Comparison of ENCODE assay signal across 10 cellular contexts in the genomic region with DNA sequence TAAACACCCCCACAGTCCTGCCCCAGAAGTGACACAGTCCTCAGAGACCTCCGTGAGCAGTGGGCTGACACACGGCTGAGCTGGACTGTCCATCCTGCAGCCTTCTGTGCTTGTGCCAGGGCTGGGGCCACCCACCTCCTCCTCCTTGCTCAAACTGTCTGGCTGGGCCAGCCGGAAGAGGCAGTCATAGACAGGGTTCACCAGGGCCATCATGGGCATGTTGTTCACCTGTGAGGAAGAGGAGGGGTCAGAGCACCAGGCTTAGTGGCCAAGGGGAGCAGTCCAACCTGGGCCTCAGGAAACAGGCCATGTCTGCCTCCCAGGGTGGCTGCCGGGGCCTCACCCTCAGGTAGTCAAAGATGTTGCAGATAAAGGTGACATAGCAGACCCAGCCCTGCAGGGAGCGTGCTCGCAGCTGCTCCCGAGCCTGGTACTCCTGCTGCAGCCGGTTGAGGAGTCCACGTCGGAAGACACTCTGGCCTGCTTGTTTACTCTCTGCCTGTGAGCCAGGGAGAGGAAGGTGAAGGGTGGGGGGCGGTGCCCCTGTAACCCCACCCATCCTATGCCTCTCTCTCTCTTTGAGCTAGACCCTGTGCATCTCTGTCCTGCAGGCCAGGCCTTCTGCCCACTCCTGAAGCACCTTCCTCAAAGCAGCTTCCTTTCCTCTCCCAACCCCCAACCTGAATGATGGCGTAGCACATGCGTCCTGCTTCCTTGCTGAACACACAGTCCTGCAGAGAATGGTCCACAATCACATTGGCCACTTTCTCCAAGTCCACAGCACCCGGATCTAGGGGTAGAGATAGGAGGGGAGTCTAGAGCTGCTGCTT. TPM values are rescaled to one million over a fixed set of nuclear protein-coding genes. Genes with fewer than 3 reads are reported as not detected.
DNase-seq lines count a peak whose midpoint lies in the region; ATAC-seq, FAIRE-seq and TF ChIP-seq lines count a peak whose summit lies in the region.
"Had no signal": no experiment of that assay in that cellular context is flagged by ENCODE, and none has a peak within 500 bp of the region (broad histone marks: within the 10 kb centered on the region; RNA-seq: fewer than 3 reads in every experiment).

No MANE protein-coding gene starts in this region.

- no peaks in the 10 kb centered on the region for H3K27me3 Mint-ChIP-seq in nephron progenitor cell (ENCODE audit: low read depth, poor library complexity)

- H3K4me2 ChIP-seq in GM12878 (ENCODE audit: control insufficient read depth, insufficient read depth) (no peak overlapping the region), smooth muscle cell (no peak overlapping the region)

- peaks cover 11% of the 10 kb centered on the region for H3F3A ChIP-seq in smooth muscle cell (ENCODE audit: low read depth)

- TF ChIP-seq CTCF in GM12878 (IDR thresholded peaks at IDR 0.05 in 2 of 3, conservative IDR thresholded peaks at IDR 0.05 in 1 of 3; ENCODE audit: control insufficient read depth in 2 of 3, extremely low read depth in 1 of 3, insufficient read depth in 1 of 3, low read depth in 3 of 3, low read length in 3 of 3) (no peak), nephron progenitor cell (IDR thresholded peaks at IDR 0.05) (peak; percentile 23), smooth muscle cell (IDR thresholded peaks at IDR 0.05; ENCODE audit: borderline replicate concordance, insufficient read depth, poor library complexity, severe bottlenecking) (no peak)

- H3K79me2 ChIP-seq in GM12878 (ENCODE audit: control insufficient read depth, insufficient read depth, low read length) (peaks cover 39% of the 10 kb centered on the region), smooth muscle cell (ENCODE audit: low read depth) (peaks cover 5% of the 10 kb centered on the region)

- WGBS in GM12878 (ENCODE audit: insufficient coverage, insufficient replicate concordance, low lambda C conversion rate, missing lambda C conversion rate), result 81% methylated on average over 14 of the region's 14 CpGs
- WGBS in smooth muscle cell (ENCODE audit: low lambda C conversion rate), result 56% methylated on average over 14 of the region's 14 CpGs

- RAD21 ChIA-PET in GM12878 (lab: Charles Lee; ENCODE audit: unreplicated experiment), result interaction anchor here (0.6 kb wide), 1 partner anchor 617 kb away, joined by 3 read pairs; no protein-coding TSS in a partner anchor

- H2AFZ ChIP-seq in GM12878 (ENCODE audit: control insufficient read depth, low read depth, low read length), result no peak overlapping the region
- H2AFZ ChIP-seq in smooth muscle cell (ENCODE audit: low read depth), result no peak overlapping the region

- H3K27me3 ChIP-seq in GM12878 (replicated peaks in 1 of 2; ENCODE audit: control insufficient read depth in 2 of 2, insufficient read depth in 2 of 2, low read length in 1 of 2) (no peaks in the 10 kb centered on the region), smooth muscle cell (ENCODE audit: low read depth) (no peaks in the 10 kb centered on the region)
- H3K27me3 ChIP-seq: gastroesophageal sphincter had no signal

- POLR2A ChIA-PET in GM12878 (lab: Charles Lee), result no interaction called here

- CTCF ChIA-PET in GM12878 (lab: Yijun Ruan, JAX), result interaction anchor here (0.5 to 5.3 kb wide), 3 partner anchors 21 to 306 kb away, joined by 3 to 46 read pairs (median 7); partner anchors contain the start of gene SLC25A19

- H3K4me3 Mint-ChIP-seq in nephron progenitor cell, result no peak overlapping the region
- H3K4me3 Mint-ChIP-seq: activated CD8-positive, alpha-beta T cell treated with anti-CD3 and anti-CD28 coated beads, Interleukin-2, amount 10 ng/mL, durations not matched to agents 7 days and 5 days had no signal

- H3K4me1 Mint-ChIP-seq in nephron progenitor cell, result peaks cover 30% of the 10 kb centered on the region

- no TSS peak for BruUV-seq in GM12878 (replicated peaks; lab: Mats Ljungman, UMichigan)

- in situ Hi-C loops in GM12878 (cut with MboI), result no loop called here

- H3K27ac Mint-ChIP-seq in nephron progenitor cell, result peak overlapping the region; percentile 27
- H3K27ac Mint-ChIP-seq: activated CD8-positive, alpha-beta T cell treated with anti-CD3 and anti-CD28 coated beads, Interleukin-2, amount 10 ng/mL, durations not matched to agents 7 days and 5 days had no signal

- H3K9me3 ChIP-seq in GM12878 (replicated peaks; ENCODE audit: control insufficient read depth, insufficient read depth, low read length), result no peaks in the 10 kb centered on the region
- H3K9me3 ChIP-seq in smooth muscle cell (replicated peaks; ENCODE audit: low read depth), result no peaks in the 10 kb centered on the region
- H3K9me3 ChIP-seq: gastroesophageal sphincter had no signal

- H3K36me3 ChIP-seq in GM12878 (ENCODE audit: control insufficient read depth in 2 of 2, insufficient read depth in 2 of 2, low read length in 1 of 2), result peaks cover 15 to 16% of the 10 kb centered on the region in 2 experiments
- no peaks in the 10 kb centered on the region for H3K36me3 ChIP-seq in smooth muscle cell (ENCODE audit: low read depth)

- H3K4me3 ChIP-seq in GM12878 (no peak overlapping the region), smooth muscle cell (no peak overlapping the region)
- H3K4me3 ChIP-seq: gastroesophageal sphincter had no signal

- no peak for ATAC-seq in GM12878
- ATAC-seq: activated CD8-positive, alpha-beta T cell treated with anti-CD3 and anti-CD28 coated beads, Interleukin-2, amount 10 ng/mL, durations not matched to agents 7 days and 5 days; gastroesophageal sphincter had no signal

- no peaks in the 10 kb centered on the region for H4K20me1 ChIP-seq in GM12878 (ENCODE audit: control insufficient read depth, insufficient read depth)
- H4K20me1 ChIP-seq in smooth muscle cell (ENCODE audit: low read depth), result no peaks in the 10 kb centered on the region

- SMC1A ChIA-PET in GM12878 (lab: Charles Lee; ENCODE audit: uncharacterized antibody, unreplicated experiment), result interaction anchor here (0.6 to 1.3 kb wide), 3 partner anchors 18 to 386 kb away, joined by 3 to 6 read pairs (median 5); no protein-coding TSS in a partner anchor

- H3K9ac ChIP-seq in GM12878 (ENCODE audit: control insufficient read depth, insufficient read depth, low read length) (no peak overlapping the region), smooth muscle cell (ENCODE audit: low read depth) (no peak overlapping the region)

- intact Hi-C loops in GM12878 (cut with micrococcal nuclease; ENCODE audit: unreplicated experiment), result loop anchor here (10.0 kb wide), 1 partner anchor 247 kb away; the partner anchor contains the start of genes CASKIN2 and TSEN54

- H3K36me3 Mint-ChIP-seq in nephron progenitor cell (ENCODE audit: low read depth), result peaks cover 17% of the 10 kb centered on the region

- H3K4me1 ChIP-seq in GM12878 (ENCODE audit: control insufficient read depth, insufficient read depth, low read length), result peaks cover 17% of the 10 kb centered on the region
- H3K4me1 ChIP-seq in smooth muscle cell (ENCODE audit: low read depth), result peaks cover 11% of the 10 kb centered on the region

- FAIRE-seq in GM12878 (lab: Jason Lieb, UNC), result no peak
- FAIRE-seq in frontal cortex (lab: Jason Lieb, UNC), result no peak

- no peaks in the 10 kb centered on the region for H3K9me3 Mint-ChIP-seq in nephron progenitor cell

- H3K27ac ChIP-seq in GM12878 (ENCODE audit: control insufficient read depth, insufficient read depth) (no peak overlapping the region), smooth muscle cell (ENCODE audit: low read depth) (no peak overlapping the region)
- H3K27ac ChIP-seq: gastroesophageal sphincter had no signal

- TF ChIP-seq POLR2A in GM12878 (IDR thresholded peaks at IDR 0.05; ENCODE audit: low read depth, low read length), result no peak; the same call in none of the 2 replicates

- TF ChIP-seq RAD21 in GM12878 (IDR thresholded peaks at IDR 0.05; ENCODE audit: insufficient read depth, low read depth, low read length), result no peak

- DNase-seq in NCI-H2107 treated with DMSO at 0.1 percent for 48 hours (lab: John Stamatoyannopoulos, UW; ENCODE audit: unreplicated experiment) (peak; percentile 13), NCI-H2107 (lab: John Stamatoyannopoulos, UW) (no peak), MV-4-11 (lab: John Stamatoyannopoulos, UW) (peak; percentile 45), GM12878 (ENCODE audit: low read depth, low spot score) (no peak), nephron progenitor cell (peak; percentile 32), LoVo (ENCODE audit: low spot score) (no peak), smooth muscle cell (lab: John Stamatoyannopoulos, UW; ENCODE audit: unreplicated experiment) (no peak), frontal cortex (ENCODE audit: low spot score in 2 of 2) (no peak)
- DNase-seq: activated CD8-positive, alpha-beta T cell treated with anti-CD3 and anti-CD28 coated beads, Interleukin-2, amount 10 ng/mL, durations not matched to agents 7 days and 5 days had no signal

- no peak for TF ChIP-seq EP300 in GM12878 (IDR thresholded peaks at IDR 0.05; ENCODE audit: borderline replicate concordance in 1 of 2, control insufficient read depth in 1 of 2, low read depth in 2 of 2, low read length in 2 of 2)

RNA-seq across cellular contexts. Expression of gene MIF4GD, which starts 3.4 kb away (rescaled TPM):
- total RNA-seq in GM12878 (2013; cell fraction: nucleolus; rRNA removed), result 10.9 and 13.8 TPM in 2 replicates
- total RNA-seq in GM12878 (2014; rRNA removed) (43.9 and 44.3 TPM in 2 replicates), GM12878 (2014; rRNA removed; fragmentation: Illumina TruSeq; extraction: Trizol) (22.8 and 23.4 TPM in 2 replicates), GM12878 (2021) (40.0 and 45.6 TPM in 2 replicates), smooth muscle cell (5.3 and 6.2 TPM in 2 replicates), frontal cortex (8.2 TPM)
- 30.0 TPM for polyA plus RNA-seq in GM12878 (2011; ENCODE audit: low read depth)
- polyA plus RNA-seq in GM12878 (2011; rRNA removed) (49.8 and 66.1 TPM in 2 replicates), GM12878 (2014; fragmentation: Illumina TruSeq; extraction: Trizol) (20.4 and 42.0 TPM in 2 replicates), GM12878 (2014; fragmentation: Nextera tagmentation; extraction: Ambion mirVana) (10 to 100 TPM; 94.7 to 96.2 TPM), GM12878 (2014; rRNA removed) (49.6 and 57.0 TPM in 2 replicates), GM12878 (2016; fragmentation: Nextera tagmentation; extraction: Ambion mirVana) (10 to 100 TPM; 63.3 to 69.4 TPM), smooth muscle cell (17.0 and 20.8 TPM in 2 replicates)
- polyA plus RNA-seq in GM12878 (2011; cell fraction: cytosol; rRNA removed), result 94.7 and 108 TPM in 2 replicates
- 65.0 and 80.8 TPM in 2 replicates for polyA plus RNA-seq in GM12878 (2011; cell fraction: nucleus; rRNA removed)
- polyA plus RNA-seq in GM12878 (2012), result 33.3 and 39.1 TPM in 2 replicates
- 47.0 and 62.1 TPM in 2 replicates for polyA minus RNA-seq in GM12878 (2011; rRNA and poly(A)+ RNA removed)
- polyA minus RNA-seq in GM12878 (2011; cell fraction: cytosol; rRNA and poly(A)+ RNA removed), result 17.5 and 19.3 TPM in 2 replicates
- polyA minus RNA-seq in GM12878 (2011; cell fraction: nucleus; rRNA and poly(A)+ RNA removed), result 10.2 and 17.5 TPM in 2 replicates

RNA-seq across cellular contexts. Expression of gene MRPS7, which starts 5.9 kb away (rescaled TPM):
- total RNA-seq in GM12878 (2013; cell fraction: nucleolus; rRNA removed), result 40.8 and 41.5 TPM in 2 replicates
- total RNA-seq in GM12878 (2014; rRNA removed), result 105 and 117 TPM in 2 replicates
- total RNA-seq in GM12878 (2014; rRNA removed; fragmentation: Illumina TruSeq; extraction: Trizol), result 89.6 and 101 TPM in 2 replicates
- 88.4 and 89.2 TPM in 2 replicates for total RNA-seq in GM12878 (2021)
- 40.9 TPM for polyA plus RNA-seq in GM12878 (2011; ENCODE audit: low read depth)
- 73.6 and 89.7 TPM in 2 replicates for polyA plus RNA-seq in GM12878 (2011; rRNA removed)
- 90.3 and 94.2 TPM in 2 replicates for polyA plus RNA-seq in GM12878 (2011; cell fraction: cytosol; rRNA removed)
- 68.9 and 73.0 TPM in 2 replicates for polyA plus RNA-seq in GM12878 (2011; cell fraction: nucleus; rRNA removed)
- polyA plus RNA-seq in GM12878 (2012), result 50.5 and 55.2 TPM in 2 replicates
- polyA plus RNA-seq in GM12878 (2014; fragmentation: Illumina TruSeq; extraction: Trizol), result 71.2 and 101 TPM in 2 replicates
- polyA plus RNA-seq in GM12878 (2014; fragmentation: Nextera tagmentation; extraction: Ambion mirVana), result 100 to 1,000 TPM; 161 to 209 TPM
- 93.2 and 108 TPM in 2 replicates for polyA plus RNA-seq in GM12878 (2014; rRNA removed)
- polyA plus RNA-seq in GM12878 (2016; fragmentation: Nextera tagmentation; extraction: Ambion mirVana), result 100 to 1,000 TPM; 207 to 217 TPM
- 44.1 and 47.2 TPM in 2 replicates for polyA minus RNA-seq in GM12878 (2011; rRNA and poly(A)+ RNA removed)
- polyA minus RNA-seq in GM12878 (2011; cell fraction: cytosol; rRNA and poly(A)+ RNA removed), result 16.8 and 20.8 TPM in 2 replicates
- polyA minus RNA-seq in GM12878 (2011; cell fraction: nucleus; rRNA and poly(A)+ RNA removed), result 26.8 and 39.8 TPM in 2 replicates
- 35.1 and 37.6 TPM in 2 replicates for total RNA-seq in smooth muscle cell
- polyA plus RNA-seq in smooth muscle cell, result 97.2 and 111 TPM in 2 replicates
- total RNA-seq in frontal cortex, result 37.1 TPM

RNA-seq across cellular contexts. Expression of gene GGA3, which starts 6.2 kb away (rescaled TPM):
- 70.6 and 92.6 TPM in 2 replicates for total RNA-seq in GM12878 (2013; cell fraction: nucleolus; rRNA removed)
- total RNA-seq in GM12878 (2014; rRNA removed) (19.6 and 20.7 TPM in 2 replicates), GM12878 (2014; rRNA removed; fragmentation: Illumina TruSeq; extraction: Trizol) (13.5 and 14.3 TPM in 2 replicates), GM12878 (2021) (52.1 and 57.5 TPM in 2 replicates), smooth muscle cell (16.1 and 20.5 TPM in 2 replicates), frontal cortex (15.1 TPM)
- 34.9 TPM for polyA plus RNA-seq in GM12878 (2011; ENCODE audit: low read depth)
- polyA plus RNA-seq in GM12878 (2011; rRNA removed) (26.2 and 34.9 TPM in 2 replicates), GM12878 (2014; fragmentation: Illumina TruSeq; extraction: Trizol) (31.7 and 41.3 TPM in 2 replicates), GM12878 (2014; fragmentation: Nextera tagmentation; extraction: Ambion mirVana) (1 to 10 TPM; 7.0 to 8.1 TPM), GM12878 (2014; rRNA removed) (36.4 and 40.2 TPM in 2 replicates), GM12878 (2016; fragmentation: Nextera tagmentation; extraction: Ambion mirVana) (10 to 100 TPM; 33.0 to 36.3 TPM), smooth muscle cell (23.7 and 23.9 TPM in 2 replicates)
- 25.9 and 26.0 TPM in 2 replicates for polyA plus RNA-seq in GM12878 (2011; cell fraction: cytosol; rRNA removed)
- 244 and 300 TPM in 2 replicates for polyA plus RNA-seq in GM12878 (2011; cell fraction: nucleus; rRNA removed)
- 51.0 and 62.2 TPM in 2 replicates for polyA plus RNA-seq in GM12878 (2012)
- 50.4 and 73.4 TPM in 2 replicates for polyA minus RNA-seq in GM12878 (2011; rRNA and poly(A)+ RNA removed)
- polyA minus RNA-seq in GM12878 (2011; cell fraction: cytosol; rRNA and poly(A)+ RNA removed), result 9.0 and 14.0 TPM in 2 replicates
- polyA minus RNA-seq in GM12878 (2011; cell fraction: nucleus; rRNA and poly(A)+ RNA removed), result 39.3 and 49.0 TPM in 2 replicates

RNA-seq across cellular contexts. Expression of gene SLC25A19, which starts 21.6 kb away (rescaled TPM):
- 89.0 and 97.1 TPM in 2 replicates for total RNA-seq in GM12878 (2013; cell fraction: nucleolus; rRNA removed)
- 55.6 and 58.3 TPM in 2 replicates for total RNA-seq in GM12878 (2014; rRNA removed)
- 39.7 and 49.1 TPM in 2 replicates for total RNA-seq in GM12878 (2014; rRNA removed; fragmentation: Illumina TruSeq; extraction: Trizol)
- total RNA-seq in GM12878 (2021), result 59.6 and 60.6 TPM in 2 replicates
- 19.4 TPM for polyA plus RNA-seq in GM12878 (2011; ENCODE audit: low read depth)
- 28.3 and 39.2 TPM in 2 replicates for polyA plus RNA-seq in GM12878 (2011; rRNA removed)
- 62.0 and 77.9 TPM in 2 replicates for polyA plus RNA-seq in GM12878 (2011; cell fraction: cytosol; rRNA removed)
- 63.2 and 65.7 TPM in 2 replicates for polyA plus RNA-seq in GM12878 (2011; cell fraction: nucleus; rRNA removed)
- polyA plus RNA-seq in GM12878 (2012), result 31.7 and 40.1 TPM in 2 replicates
- polyA plus RNA-seq in GM12878 (2014; fragmentation: Illumina TruSeq; extraction: Trizol), result 24.1 and 45.5 TPM in 2 replicates
- polyA plus RNA-seq in GM12878 (2014; fragmentation: Nextera tagmentation; extraction: Ambion mirVana), result 10 to 100 TPM; 32.9 to 43.1 TPM
- polyA plus RNA-seq in GM12878 (2014; rRNA removed), result 68.5 and 69.4 TPM in 2 replicates
- polyA plus RNA-seq in GM12878 (2016; fragmentation: Nextera tagmentation; extraction: Ambion mirVana), result 10 to 100 TPM; 77.0 to 91.6 TPM
- 27.9 and 43.7 TPM in 2 replicates for polyA minus RNA-seq in GM12878 (2011; rRNA and poly(A)+ RNA removed)
- 16.3 and 17.8 TPM in 2 replicates for polyA minus RNA-seq in GM12878 (2011; cell fraction: cytosol; rRNA and poly(A)+ RNA removed)
- 19.6 and 37.5 TPM in 2 replicates for polyA minus RNA-seq in GM12878 (2011; cell fraction: nucleus; rRNA and poly(A)+ RNA removed)
- total RNA-seq in smooth muscle cell, result 1.9 and 2.4 TPM in 2 replicates
- polyA plus RNA-seq in smooth muscle cell, result 3.6 and 6.9 TPM in 2 replicates
- 6.9 TPM for total RNA-seq in frontal cortex

Comparison
In these comparisons a context has a peak if more than half of its experiments do, and no peak if none do; other contexts are left out.
1. DNase-seq: peak in NCI-H2107 treated with DMSO at 0.1 percent for 48 hours (single experiment), MV-4-11 (single experiment) and nephron progenitor cell (single experiment); none in NCI-H2107 (single experiment), GM12878 (single experiment), LoVo (single experiment), smooth muscle cell (single experiment) and frontal cortex (0 of 2).